ENCODE assay signal across 1 cellular context in the genomic region with DNA sequence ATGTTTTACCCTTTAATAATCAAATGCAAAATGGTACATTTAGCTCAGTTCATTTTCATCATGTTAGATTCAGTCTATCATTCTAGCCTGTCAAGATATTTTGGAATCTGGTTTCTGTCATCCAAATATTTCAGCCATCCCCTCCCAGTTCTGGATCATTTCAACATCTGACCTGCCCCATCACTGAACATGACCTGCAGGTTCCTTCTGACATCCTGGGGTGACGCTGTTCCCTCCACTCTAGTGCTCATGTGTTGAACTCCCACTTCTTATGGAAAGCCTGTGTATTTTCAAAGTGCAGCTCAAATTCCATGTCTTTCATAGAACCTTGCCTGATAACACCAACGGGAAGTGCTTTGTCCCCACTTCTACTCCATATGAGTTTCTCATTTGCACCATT.
TF ChIP-seq lines count a peak whose summit lies in the region.

No MANE protein-coding gene starts in this region.

TF ChIP-seq in GM23338, 12 proteins besides CTCF, POLR2A, EP300 and RAD21 (continued from another document):
- TF ChIP-seq, protein P1, sequence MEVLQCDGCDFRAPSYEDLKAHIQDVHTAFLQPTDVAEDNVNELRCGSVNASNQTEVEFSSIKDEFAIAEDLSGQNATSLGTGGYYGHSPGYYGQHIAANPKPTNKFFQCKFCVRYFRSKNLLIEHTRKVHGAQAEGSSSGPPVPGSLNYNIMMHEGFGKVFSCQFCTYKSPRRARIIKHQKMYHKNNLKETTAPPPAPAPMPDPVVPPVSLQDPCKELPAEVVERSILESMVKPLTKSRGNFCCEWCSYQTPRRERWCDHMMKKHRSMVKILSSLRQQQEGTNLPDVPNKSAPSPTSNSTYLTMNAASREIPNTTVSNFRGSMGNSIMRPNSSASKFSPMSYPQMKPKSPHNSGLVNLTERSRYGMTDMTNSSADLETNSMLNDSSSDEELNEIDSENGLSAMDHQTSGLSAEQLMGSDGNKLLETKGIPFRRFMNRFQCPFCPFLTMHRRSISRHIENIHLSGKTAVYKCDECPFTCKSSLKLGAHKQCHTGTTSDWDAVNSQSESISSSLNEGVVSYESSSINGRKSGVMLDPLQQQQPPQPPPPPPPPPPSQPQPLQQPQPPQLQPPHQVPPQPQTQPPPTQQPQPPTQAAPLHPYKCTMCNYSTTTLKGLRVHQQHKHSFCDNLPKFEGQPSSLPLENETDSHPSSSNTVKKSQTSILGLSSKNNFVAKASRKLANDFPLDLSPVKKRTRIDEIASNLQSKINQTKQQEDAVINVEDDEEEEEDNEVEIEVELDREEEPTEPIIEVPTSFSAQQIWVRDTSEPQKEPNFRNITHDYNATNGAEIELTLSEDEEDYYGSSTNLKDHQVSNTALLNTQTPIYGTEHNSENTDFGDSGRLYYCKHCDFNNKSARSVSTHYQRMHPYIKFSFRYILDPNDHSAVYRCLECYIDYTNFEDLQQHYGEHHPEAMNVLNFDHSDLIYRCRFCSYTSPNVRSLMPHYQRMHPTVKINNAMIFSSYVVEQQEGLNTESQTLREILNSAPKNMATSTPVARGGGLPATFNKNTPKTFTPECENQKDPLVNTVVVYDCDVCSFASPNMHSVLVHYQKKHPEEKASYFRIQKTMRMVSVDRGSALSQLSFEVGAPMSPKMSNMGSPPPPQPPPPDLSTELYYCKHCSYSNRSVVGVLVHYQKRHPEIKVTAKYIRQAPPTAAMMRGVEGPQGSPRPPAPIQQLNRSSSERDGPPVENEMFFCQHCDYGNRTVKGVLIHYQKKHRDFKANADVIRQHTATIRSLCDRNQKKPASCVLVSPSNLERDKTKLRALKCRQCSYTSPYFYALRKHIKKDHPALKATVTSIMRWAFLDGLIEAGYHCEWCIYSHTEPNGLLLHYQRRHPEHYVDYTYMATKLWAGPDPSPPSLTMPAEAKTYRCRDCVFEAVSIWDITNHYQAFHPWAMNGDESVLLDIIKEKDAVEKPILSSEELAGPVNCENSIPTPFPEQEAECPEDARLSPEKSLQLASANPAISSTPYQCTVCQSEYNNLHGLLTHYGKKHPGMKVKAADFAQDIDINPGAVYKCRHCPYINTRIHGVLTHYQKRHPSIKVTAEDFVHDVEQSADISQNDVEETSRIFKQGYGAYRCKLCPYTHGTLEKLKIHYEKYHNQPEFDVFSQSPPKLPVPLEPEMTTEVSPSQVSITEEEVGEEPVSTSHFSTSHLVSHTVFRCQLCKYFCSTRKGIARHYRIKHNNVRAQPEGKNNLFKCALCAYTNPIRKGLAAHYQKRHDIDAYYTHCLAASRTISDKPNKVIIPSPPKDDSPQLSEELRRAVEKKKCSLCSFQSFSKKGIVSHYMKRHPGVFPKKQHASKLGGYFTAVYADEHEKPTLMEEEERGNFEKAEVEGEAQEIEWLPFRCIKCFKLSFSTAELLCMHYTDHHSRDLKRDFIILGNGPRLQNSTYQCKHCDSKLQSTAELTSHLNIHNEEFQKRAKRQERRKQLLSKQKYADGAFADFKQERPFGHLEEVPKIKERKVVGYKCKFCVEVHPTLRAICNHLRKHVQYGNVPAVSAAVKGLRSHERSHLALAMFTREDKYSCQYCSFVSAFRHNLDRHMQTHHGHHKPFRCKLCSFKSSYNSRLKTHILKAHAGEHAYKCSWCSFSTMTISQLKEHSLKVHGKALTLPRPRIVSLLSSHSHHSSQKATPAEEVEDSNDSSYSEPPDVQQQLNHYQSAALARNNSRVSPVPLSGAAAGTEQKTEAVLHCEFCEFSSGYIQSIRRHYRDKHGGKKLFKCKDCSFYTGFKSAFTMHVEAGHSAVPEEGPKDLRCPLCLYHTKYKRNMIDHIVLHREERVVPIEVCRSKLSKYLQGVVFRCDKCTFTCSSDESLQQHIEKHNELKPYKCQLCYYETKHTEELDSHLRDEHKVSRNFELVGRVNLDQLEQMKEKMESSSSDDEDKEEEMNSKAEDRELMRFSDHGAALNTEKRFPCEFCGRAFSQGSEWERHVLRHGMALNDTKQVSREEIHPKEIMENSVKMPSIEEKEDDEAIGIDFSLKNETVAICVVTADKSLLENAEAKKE (CRISPR knock-in tag; IDR thresholded peaks at IDR 0.05): no peak
